In the genomic region with DNA sequence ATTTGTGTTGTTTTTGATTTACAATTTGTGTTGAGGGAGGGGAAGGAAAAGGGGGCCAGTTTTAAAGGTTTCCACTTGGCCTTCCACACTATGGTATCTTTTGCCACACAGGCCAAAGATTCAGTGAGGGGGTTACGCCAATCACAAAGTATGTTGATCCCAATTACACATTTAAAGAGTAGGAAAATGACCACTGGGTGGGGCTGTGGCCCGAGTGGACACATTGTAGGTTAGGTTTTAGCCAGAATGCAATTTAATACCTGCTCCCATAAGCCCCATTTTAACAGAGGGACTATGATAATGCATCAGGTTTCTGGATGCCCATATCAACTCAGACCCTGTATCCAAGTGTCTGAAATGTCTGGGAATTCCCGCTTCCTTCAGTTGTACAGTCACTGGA, we compare ENCODE assay signal across 11 cellular contexts. TPM values are rescaled to one million over a fixed set of nuclear protein-coding genes. Genes with fewer than 3 reads are reported as not detected.
A peak's percentile ranks its signal among the peaks of the same experiment; 100 is the strongest.
DNase-seq lines count a peak whose midpoint lies in the region; ATAC-seq and TF ChIP-seq lines count a peak whose summit lies in the region.
"Had no signal": no experiment of that assay in that cellular context is flagged by ENCODE, and none has a peak within 500 bp of the region (broad histone marks: within the 10 kb centered on the region; RNA-seq: fewer than 3 reads in every experiment).

No MANE protein-coding gene starts in this region.

- H3K4me3 ChIP-seq in IMR-90 (ENCODE audit: insufficient read depth, low read depth, low read length) (no peak overlapping the region), lower lobe of right lung (no peak overlapping the region), aorta (ENCODE audit: low read length in 2 of 2) (no peak overlapping the region)
- H3K4me3 ChIP-seq: mucosa of descending colon had no signal

- no peak overlapping the region for H3K4me2 ChIP-seq in IMR-90 (ENCODE audit: low read depth, low read length)

- H2AK5ac ChIP-seq in IMR-90 (ENCODE audit: low read depth, low read length), result no peak overlapping the region

- no peak overlapping the region for H3K9ac ChIP-seq in IMR-90 (ENCODE audit: low read depth, low read length)

- in situ Hi-C loops in IMR-90 (cut with MboI; ENCODE audit: low sequenced_read_pairs), result no loop called here

- H2BK120ac ChIP-seq in IMR-90 (ENCODE audit: low read depth, low read length), result no peak overlapping the region

- no peak overlapping the region for H2AK9ac ChIP-seq in IMR-90 (replicated peaks; ENCODE audit: low read depth, low read length, poor library complexity)

- peak; percentile 9 for DNase-seq in EH (ENCODE audit: low read depth)
- DNase-seq in IMR-90, result no peak
- no peak for DNase-seq in lower lobe of right lung
- no peak for DNase-seq in COLO829 (ENCODE audit: low spot score)
- DNase-seq in aorta, result no peak
- DNase-seq: NCI-H187 treated with DMSO at 0.1 percent for 48 hours had no signal

- no peak overlapping the region for H3K4ac ChIP-seq in IMR-90 (ENCODE audit: low read depth, low read length)

- dilution Hi-C loops in IMR-90 (cut with HindIII; ENCODE audit: low sequenced_read_pairs, unreplicated experiment), result no loop called here

- H3K27me3 ChIP-seq in IMR-90 (ENCODE audit: control insufficient read depth, insufficient read depth, low read length) (0 out of 2 replicates have a peak, but pooled peaks cover under 1% of the 10 kb centered on the region), lower lobe of right lung (ENCODE audit: low read depth) (no peaks in the 10 kb centered on the region), aorta (ENCODE audit: control insufficient read depth in 1 of 2, insufficient read depth in 2 of 2, low read length in 1 of 2) (peaks cover 0 to 2% of the 10 kb centered on the region in 2 donors)

- intact Hi-C loops in IMR-90 (cut with micrococcal nuclease) (no loop called here), lower lobe of right lung (cut with DNase I) (no loop called here), aorta (cut with DNase I) (no loop called here)

- no peak for ATAC-seq in IMR-90 (ENCODE audit: low read depth)
- ATAC-seq in lower lobe of right lung, result peak; percentile 54 to 56
- no peak for ATAC-seq in GM19351 (IDR thresholded peaks at IDR 0.05; ENCODE audit: unreplicated experiment)
- no peak for ATAC-seq in aorta (ENCODE audit: low FRiP score)
- no peak for ATAC-seq in GM21786 (IDR thresholded peaks at IDR 0.05; ENCODE audit: unreplicated experiment)
- ATAC-seq: mucosa of descending colon had no signal

- no peak for TF ChIP-seq POLR2A in IMR-90 (IDR thresholded peaks at IDR 0.05; ENCODE audit: low read depth, low read length)

- no peak for TF ChIP-seq RAD21 in IMR-90 (IDR thresholded peaks at IDR 0.05; ENCODE audit: low read length)

- no peak overlapping the region for H2BK5ac ChIP-seq in IMR-90 (ENCODE audit: low read depth, low read length, poor library complexity, severe bottlenecking)

- H3K18ac ChIP-seq in IMR-90 (ENCODE audit: low read depth, low read length), result no peak overlapping the region

- BruUV-seq in IMR-90 (replicated peaks; lab: Mats Ljungman, UMichigan), result no TSS peak

- H3K14ac ChIP-seq in IMR-90 (replicated peaks; ENCODE audit: low read depth, low read length), result no peak overlapping the region

- H4K91ac ChIP-seq in IMR-90 (ENCODE audit: insufficient read depth, low read depth, low read length), result no peak overlapping the region

- POLR2A ChIA-PET in IMR-90 (lab: Charles Lee; ENCODE audit: unreplicated experiment), result no interaction called here

- no peak overlapping the region for H3K56ac ChIP-seq in IMR-90 (ENCODE audit: extremely low read depth, insufficient read depth, low read length)

- no peak overlapping the region for H4K5ac ChIP-seq in IMR-90 (ENCODE audit: low read depth, low read length)

- no peaks in the 10 kb centered on the region for H3K9me3 ChIP-seq in IMR-90 (ENCODE audit: control insufficient read depth, insufficient read depth, low read length)
- H3K9me3 ChIP-seq in lower lobe of right lung, result no peaks in the 10 kb centered on the region
- no peaks in the 10 kb centered on the region for H3K9me3 ChIP-seq in aorta (ENCODE audit: control insufficient read depth, low read length)
- H3K9me3 ChIP-seq: mucosa of descending colon had no signal

- H4K8ac ChIP-seq in IMR-90 (ENCODE audit: low read depth in 2 of 2, low read length in 2 of 2), result no peak overlapping the region

- H3K36me3 ChIP-seq in IMR-90 (ENCODE audit: control insufficient read depth, insufficient read depth, low read length) (no peaks in the 10 kb centered on the region), lower lobe of right lung (no peaks in the 10 kb centered on the region), aorta (ENCODE audit: control insufficient read depth in 1 of 2, insufficient read depth in 2 of 2, low read length in 1 of 2) (no peaks in the 10 kb centered on the region)

- no peak overlapping the region for H2AFZ ChIP-seq in IMR-90 (replicated peaks; ENCODE audit: low read length, poor library complexity)

- no peaks in the 10 kb centered on the region for H3K79me1 ChIP-seq in IMR-90 (ENCODE audit: low read depth in 1 of 2, low read length in 2 of 2)

- CTCF ChIA-PET in IMR-90 (lab: Yijun Ruan, JAX), result no interaction called here

- H3K27ac ChIP-seq in IMR-90 (ENCODE audit: insufficient read depth, low read length), result no peak overlapping the region
- no peak overlapping the region for H3K27ac ChIP-seq in VCaP
- H3K27ac ChIP-seq in lower lobe of right lung, result no peak overlapping the region
- H3K27ac ChIP-seq in aorta (ENCODE audit: low read depth in 1 of 2, low read length in 2 of 2), result no peak overlapping the region

- H3K9me1 ChIP-seq in IMR-90 (ENCODE audit: insufficient read depth, low read length), result no peaks in the 10 kb centered on the region

- WGBS in IMR-90 (ENCODE audit: extremely low coverage in 2 of 2, insufficient read length in 1 of 2), 2 experiments, result no CpG with 5 or more reads among the region's 3 CpGs
- 68 to 71% methylated on average over 3 of the region's 3 CpGs for WGBS in aorta, 2 donors

- no peaks in the 10 kb centered on the region for H4K20me1 ChIP-seq in IMR-90 (ENCODE audit: insufficient read depth, low read length)

- TF ChIP-seq CTCF in IMR-90 (conservative IDR thresholded peaks at IDR 0.05; ENCODE audit: low read depth, low read length) (peak; percentile 15; the same call in 1 of the 2 replicates), VCaP (conservative IDR thresholded peaks at IDR 0.05) (peak; percentile 69), lower lobe of right lung (IDR thresholded peaks at IDR 0.05) (peak; percentile 14)

- H2BK20ac ChIP-seq in IMR-90 (ENCODE audit: low read depth, low read length), result no peak overlapping the region

- H3K23ac ChIP-seq in IMR-90 (ENCODE audit: low read depth, low read length), result no peak overlapping the region

- H2BK15ac ChIP-seq in IMR-90 (ENCODE audit: low read depth, low read length), result no peak overlapping the region

- H3K4me1 ChIP-seq in IMR-90 (ENCODE audit: control insufficient read depth, insufficient read depth, low read length) (no peaks in the 10 kb centered on the region), lower lobe of right lung (no peaks in the 10 kb centered on the region), aorta (ENCODE audit: control insufficient read depth in 1 of 2, insufficient read depth in 2 of 2, low read length in 2 of 2) (no peaks in the 10 kb centered on the region)

TF ChIP-seq in IMR-90, 13 proteins besides CTCF, POLR2A, EP300 and RAD21:
- TF ChIP-seq MXI1 (IDR thresholded peaks at IDR 0.05; ENCODE audit: borderline replicate concordance, low read depth, low read length) (no peak), CEBPB (IDR thresholded peaks at IDR 0.05; ENCODE audit: low read depth, low read length) (no peak), MAFK (IDR thresholded peaks at IDR 0.05; ENCODE audit: low read depth, low read length) (no peak), MAZ (IDR thresholded peaks at IDR 0.05; ENCODE audit: borderline replicate concordance, low read depth, low read length) (no peak), RFX5 (IDR thresholded peaks at IDR 0.05; ENCODE audit: low read depth, low read length) (no peak), ELK1 (IDR thresholded peaks at IDR 0.05; ENCODE audit: borderline replicate concordance, low read depth, low read length) (no peak), FOS (IDR thresholded peaks at IDR 0.05; ENCODE audit: low read depth, low read length) (no peak), USF2 (IDR thresholded peaks at IDR 0.05; ENCODE audit: low read depth, low read length) (no peak), CHD1 (IDR thresholded peaks at IDR 0.05; ENCODE audit: low read depth, low read length) (no peak), SMC3 (IDR thresholded peaks at IDR 0.05; ENCODE audit: low read depth, low read length) (no peak)

RNA-seq across cellular contexts. Expression of gene VGLL2, which starts 15.6 kb away (rescaled TPM):
- total RNA-seq in IMR-90 (2012; rRNA removed) (not detected in 2 replicates), lower lobe of right lung (not detected), aorta (not detected)
- polyA plus RNA-seq in IMR-90 (2012; rRNA removed) (not detected in 2 replicates), aorta (not detected)
- polyA plus RNA-seq in IMR-90 (2012; cell fraction: cytosol; rRNA removed), result not detected in 2 replicates
- not detected in 2 replicates for polyA plus RNA-seq in IMR-90 (2012; cell fraction: nucleus; rRNA removed; ENCODE audit: low replicate concordance)
- total RNA-seq: mucosa of descending colon, subcutaneous adipose tissue had no signal

Comparison
In these comparisons a context has a peak if more than half of its experiments do, and no peak if none do; other contexts are left out.
1. ATAC-seq: peak in lower lobe of right lung (2 of 2); none in IMR-90 (single experiment), GM19351 (single experiment), aorta (single experiment) and GM21786 (single experiment).
2. CTCF ChIP-seq: peak in every context shown above with its lines; median percentile 69 in VCaP; 15 in IMR-90; 14 in lower lobe of right lung.